In the genomic region with DNA sequence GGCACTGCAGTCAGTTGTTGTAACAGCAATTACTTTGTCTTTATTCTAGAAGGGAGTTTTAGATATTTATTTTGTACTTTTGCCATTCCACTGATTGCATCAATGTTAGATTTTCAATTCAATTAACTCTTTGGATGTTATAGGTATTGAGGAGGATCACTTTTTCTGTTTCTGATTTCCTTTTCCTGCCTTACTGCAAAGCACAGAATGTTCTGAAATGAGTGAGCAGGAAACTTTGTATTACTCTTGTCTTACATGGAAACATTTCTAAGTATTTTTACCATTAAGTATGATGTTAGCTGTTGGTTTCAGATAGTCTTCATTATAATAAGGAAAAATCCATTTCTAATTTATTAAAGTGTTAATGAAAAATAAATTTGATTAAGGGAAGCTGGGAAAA, we compare ENCODE assay signal across 18 cellular contexts.
"Had no signal": no experiment of that assay in that cellular context is flagged by ENCODE, and none has a peak within 500 bp of the region (broad histone marks: within the 10 kb centered on the region; RNA-seq: fewer than 3 reads in every experiment).

No MANE protein-coding gene starts in this region.

- H3K9me3 ChIP-seq: colonic mucosa, esophagus squamous epithelium, left ventricle myocardium inferior, prostate gland, suprapubic skin, upper lobe of left lung had no signal

- H3K27ac Mint-ChIP-seq: stimulated activated naive CD8-positive, alpha-beta T cell treated with anti-CD3 and anti-CD28 coated beads, Interleukin-15, Interleukin-2, amounts not matched to agents 100 ng/mL and 50 ng/mL, for 24 hours had no signal

- H3K27ac ChIP-seq: colonic mucosa, left ventricle myocardium inferior, prostate gland, suprapubic skin, upper lobe of left lung had no signal

- ATAC-seq: right cardiac atrium had no signal

- H3K4me3 ChIP-seq: colonic mucosa, esophagus squamous epithelium, left ventricle myocardium inferior, prostate gland, suprapubic skin, upper lobe of left lung had no signal

- H3K9me3 Mint-ChIP-seq: nephron; stimulated activated naive CD8-positive, alpha-beta T cell treated with anti-CD3 and anti-CD28 coated beads, Interleukin-15, Interleukin-2, amounts not matched to agents 100 ng/mL and 50 ng/mL, for 24 hours had no signal

- H3K27me3 Mint-ChIP-seq: stimulated activated naive CD8-positive, alpha-beta T cell treated with anti-CD3 and anti-CD28 coated beads, Interleukin-15, Interleukin-2, amounts not matched to agents 100 ng/mL and 50 ng/mL, for 24 hours had no signal

- DNase-seq: activated effector memory CD4-positive, alpha-beta T cell treated with Interleukin-2 at 50 U/mL for 16 hours; activated naive CD4-positive, alpha-beta T cell treated with anti-CD3 and anti-CD28 coated beads, Interleukin-2, amount 50 U/mL, for 16 hours; activated T-cell treated with anti-CD3 and anti-CD28 coated beads for 4 hours; amniotic stem cell; caudate nucleus; colonic mucosa; esophagus squamous epithelium; hypothalamus; left ventricle myocardium inferior; mesenchymal stem cell; right cardiac atrium; small intestine; stimulated activated CD4-positive, alpha-beta T cell treated with anti-CD3 and anti-CD28 coated beads, Interleukin-4, amount 100 ng/mL, for 24 hours; upper lobe of left lung had no signal

- H3K4me3 Mint-ChIP-seq: nephron; stimulated activated naive CD8-positive, alpha-beta T cell treated with anti-CD3 and anti-CD28 coated beads, Interleukin-15, Interleukin-2, amounts not matched to agents 100 ng/mL and 50 ng/mL, for 24 hours had no signal

- H3K36me3 ChIP-seq: colonic mucosa, esophagus squamous epithelium, left ventricle myocardium inferior, prostate gland, suprapubic skin, upper lobe of left lung had no signal

- H3K4me1 ChIP-seq: colonic mucosa, left ventricle myocardium inferior, prostate gland had no signal

- H3K27me3 ChIP-seq: colonic mucosa, esophagus squamous epithelium, suprapubic skin, upper lobe of left lung had no signal
